Comparison of ENCODE assay signal across 1 cellular context in genomic region chr2:215746507-215747243, GRCh38.
TF ChIP-seq lines count a peak whose summit lies in the region.

No MANE protein-coding gene starts in this region.

TF ChIP-seq in H1, 55 proteins besides CTCF, POLR2A, EP300 and RAD21 (continued from another document):
- TF ChIP-seq, protein P1, sequence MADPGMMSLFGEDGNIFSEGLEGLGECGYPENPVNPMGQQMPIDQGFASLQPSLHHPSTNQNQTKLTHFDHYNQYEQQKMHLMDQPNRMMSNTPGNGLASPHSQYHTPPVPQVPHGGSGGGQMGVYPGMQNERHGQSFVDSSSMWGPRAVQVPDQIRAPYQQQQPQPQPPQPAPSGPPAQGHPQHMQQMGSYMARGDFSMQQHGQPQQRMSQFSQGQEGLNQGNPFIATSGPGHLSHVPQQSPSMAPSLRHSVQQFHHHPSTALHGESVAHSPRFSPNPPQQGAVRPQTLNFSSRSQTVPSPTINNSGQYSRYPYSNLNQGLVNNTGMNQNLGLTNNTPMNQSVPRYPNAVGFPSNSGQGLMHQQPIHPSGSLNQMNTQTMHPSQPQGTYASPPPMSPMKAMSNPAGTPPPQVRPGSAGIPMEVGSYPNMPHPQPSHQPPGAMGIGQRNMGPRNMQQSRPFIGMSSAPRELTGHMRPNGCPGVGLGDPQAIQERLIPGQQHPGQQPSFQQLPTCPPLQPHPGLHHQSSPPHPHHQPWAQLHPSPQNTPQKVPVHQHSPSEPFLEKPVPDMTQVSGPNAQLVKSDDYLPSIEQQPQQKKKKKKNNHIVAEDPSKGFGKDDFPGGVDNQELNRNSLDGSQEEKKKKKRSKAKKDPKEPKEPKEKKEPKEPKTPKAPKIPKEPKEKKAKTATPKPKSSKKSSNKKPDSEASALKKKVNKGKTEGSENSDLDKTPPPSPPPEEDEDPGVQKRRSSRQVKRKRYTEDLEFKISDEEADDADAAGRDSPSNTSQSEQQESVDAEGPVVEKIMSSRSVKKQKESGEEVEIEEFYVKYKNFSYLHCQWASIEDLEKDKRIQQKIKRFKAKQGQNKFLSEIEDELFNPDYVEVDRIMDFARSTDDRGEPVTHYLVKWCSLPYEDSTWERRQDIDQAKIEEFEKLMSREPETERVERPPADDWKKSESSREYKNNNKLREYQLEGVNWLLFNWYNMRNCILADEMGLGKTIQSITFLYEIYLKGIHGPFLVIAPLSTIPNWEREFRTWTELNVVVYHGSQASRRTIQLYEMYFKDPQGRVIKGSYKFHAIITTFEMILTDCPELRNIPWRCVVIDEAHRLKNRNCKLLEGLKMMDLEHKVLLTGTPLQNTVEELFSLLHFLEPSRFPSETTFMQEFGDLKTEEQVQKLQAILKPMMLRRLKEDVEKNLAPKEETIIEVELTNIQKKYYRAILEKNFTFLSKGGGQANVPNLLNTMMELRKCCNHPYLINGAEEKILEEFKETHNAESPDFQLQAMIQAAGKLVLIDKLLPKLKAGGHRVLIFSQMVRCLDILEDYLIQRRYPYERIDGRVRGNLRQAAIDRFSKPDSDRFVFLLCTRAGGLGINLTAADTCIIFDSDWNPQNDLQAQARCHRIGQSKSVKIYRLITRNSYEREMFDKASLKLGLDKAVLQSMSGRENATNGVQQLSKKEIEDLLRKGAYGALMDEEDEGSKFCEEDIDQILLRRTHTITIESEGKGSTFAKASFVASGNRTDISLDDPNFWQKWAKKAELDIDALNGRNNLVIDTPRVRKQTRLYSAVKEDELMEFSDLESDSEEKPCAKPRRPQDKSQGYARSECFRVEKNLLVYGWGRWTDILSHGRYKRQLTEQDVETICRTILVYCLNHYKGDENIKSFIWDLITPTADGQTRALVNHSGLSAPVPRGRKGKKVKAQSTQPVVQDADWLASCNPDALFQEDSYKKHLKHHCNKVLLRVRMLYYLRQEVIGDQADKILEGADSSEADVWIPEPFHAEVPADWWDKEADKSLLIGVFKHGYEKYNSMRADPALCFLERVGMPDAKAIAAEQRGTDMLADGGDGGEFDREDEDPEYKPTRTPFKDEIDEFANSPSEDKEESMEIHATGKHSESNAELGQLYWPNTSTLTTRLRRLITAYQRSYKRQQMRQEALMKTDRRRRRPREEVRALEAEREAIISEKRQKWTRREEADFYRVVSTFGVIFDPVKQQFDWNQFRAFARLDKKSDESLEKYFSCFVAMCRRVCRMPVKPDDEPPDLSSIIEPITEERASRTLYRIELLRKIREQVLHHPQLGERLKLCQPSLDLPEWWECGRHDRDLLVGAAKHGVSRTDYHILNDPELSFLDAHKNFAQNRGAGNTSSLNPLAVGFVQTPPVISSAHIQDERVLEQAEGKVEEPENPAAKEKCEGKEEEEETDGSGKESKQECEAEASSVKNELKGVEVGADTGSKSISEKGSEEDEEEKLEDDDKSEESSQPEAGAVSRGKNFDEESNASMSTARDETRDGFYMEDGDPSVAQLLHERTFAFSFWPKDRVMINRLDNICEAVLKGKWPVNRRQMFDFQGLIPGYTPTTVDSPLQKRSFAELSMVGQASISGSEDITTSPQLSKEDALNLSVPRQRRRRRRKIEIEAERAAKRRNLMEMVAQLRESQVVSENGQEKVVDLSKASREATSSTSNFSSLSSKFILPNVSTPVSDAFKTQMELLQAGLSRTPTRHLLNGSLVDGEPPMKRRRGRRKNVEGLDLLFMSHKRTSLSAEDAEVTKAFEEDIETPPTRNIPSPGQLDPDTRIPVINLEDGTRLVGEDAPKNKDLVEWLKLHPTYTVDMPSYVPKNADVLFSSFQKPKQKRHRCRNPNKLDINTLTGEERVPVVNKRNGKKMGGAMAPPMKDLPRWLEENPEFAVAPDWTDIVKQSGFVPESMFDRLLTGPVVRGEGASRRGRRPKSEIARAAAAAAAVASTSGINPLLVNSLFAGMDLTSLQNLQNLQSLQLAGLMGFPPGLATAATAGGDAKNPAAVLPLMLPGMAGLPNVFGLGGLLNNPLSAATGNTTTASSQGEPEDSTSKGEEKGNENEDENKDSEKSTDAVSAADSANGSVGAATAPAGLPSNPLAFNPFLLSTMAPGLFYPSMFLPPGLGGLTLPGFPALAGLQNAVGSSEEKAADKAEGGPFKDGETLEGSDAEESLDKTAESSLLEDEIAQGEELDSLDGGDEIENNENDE (IDR thresholded peaks at IDR 0.05; ENCODE audit: insufficient replicate concordance, low read length), result no peak
- TF ChIP-seq KDM4A (IDR thresholded peaks at IDR 0.05; ENCODE audit: low read depth, low read length, severe bottlenecking), result no peak
- TF ChIP-seq JUN (IDR thresholded peaks at IDR 0.05; ENCODE audit: low read depth, low read length), result no peak
- TF ChIP-seq GTF2F1 (IDR thresholded peaks at IDR 0.05; ENCODE audit: borderline replicate concordance, low read depth, low read length), result no peak
- no peak for TF ChIP-seq NRF1 (IDR thresholded peaks at IDR 0.05; ENCODE audit: low read depth, low read length)
